In the genomic region with DNA sequence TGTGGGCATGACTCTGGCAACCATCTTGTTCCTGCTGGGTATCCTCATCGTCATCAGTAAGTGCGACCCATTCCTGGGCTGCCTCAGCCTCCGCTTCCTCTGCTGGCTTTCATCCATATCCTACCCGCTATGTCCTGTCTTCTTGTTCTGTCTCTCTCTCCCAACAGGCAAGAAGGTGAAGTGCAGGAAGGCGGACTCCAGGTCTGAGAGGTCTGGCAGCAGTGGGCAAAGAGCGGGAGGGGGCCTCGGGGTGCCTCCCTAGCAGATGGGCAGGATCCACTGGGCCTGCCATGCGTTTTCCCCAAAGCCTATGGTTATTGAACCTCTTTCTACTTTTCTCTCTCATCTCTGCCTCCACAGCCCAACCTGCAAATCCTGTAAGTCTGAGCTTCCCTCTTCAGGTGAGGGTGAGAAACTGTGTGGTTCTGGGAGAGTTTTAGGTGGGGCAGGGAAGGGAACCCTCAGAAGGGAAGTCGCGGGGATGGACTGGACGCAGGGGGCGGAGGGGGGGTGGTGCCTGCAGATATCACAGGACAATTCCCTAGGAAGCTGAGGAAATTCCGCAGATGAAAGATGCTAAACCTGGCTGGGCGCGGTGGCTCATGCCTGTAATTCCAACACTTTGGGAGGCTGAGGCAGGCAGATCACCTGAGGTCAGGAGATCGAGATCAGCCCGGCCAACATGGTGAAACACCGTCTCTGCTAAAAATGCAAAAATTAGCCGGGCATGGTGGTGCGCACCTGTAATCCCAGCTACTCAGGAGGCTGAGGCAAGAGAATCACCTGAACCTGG, we compare ENCODE assay signal across 27 cellular contexts. TPM values are rescaled to one million over a fixed set of nuclear protein-coding genes. Genes with fewer than 3 reads are reported as not detected.
DNase-seq lines count a peak whose midpoint lies in the region; ATAC-seq and TF ChIP-seq lines count a peak whose summit lies in the region.
"Had no signal": no experiment of that assay in that cellular context is flagged by ENCODE, and none has a peak within 500 bp of the region (broad histone marks: within the 10 kb centered on the region; RNA-seq: fewer than 3 reads in every experiment).

No MANE protein-coding gene starts in this region.

- H3K9me3 Mint-ChIP-seq in GM23338 = no peaks in the 10 kb centered on the region
- H3K9me3 Mint-ChIP-seq: activated T-cell treated with anti-CD3 and anti-CD28 coated beads, Interleukin-2, amount 50 U/mL, for 24 hours; CD4-positive, alpha-beta memory T cell; type B pancreatic cell had no signal

- H3K27me3 ChIP-seq in GM23338 (ENCODE audit: insufficient read depth) (no peaks in the 10 kb centered on the region), HUES64 (ENCODE audit: insufficient read depth, low read length) (peaks cover 19% of the 10 kb centered on the region; the same call in 1 of the 2 replicates), mesenchymal stem cell (ENCODE audit: control insufficient read depth in 1 of 2, insufficient read depth in 1 of 2, low read length in 2 of 2) (no peaks in the 10 kb centered on the region), right cardiac atrium (ENCODE audit: control insufficient read depth, insufficient read depth) (no peaks in the 10 kb centered on the region)

- no peaks in the 10 kb centered on the region for H3K9me2 ChIP-seq in GM23338 (ENCODE audit: insufficient read depth)

- H3K4me1 ChIP-seq in GM23338 (ENCODE audit: insufficient read depth) (peaks cover 26% of the 10 kb centered on the region), HUES64 (ENCODE audit: insufficient read depth, low read length) (peaks cover 26% of the 10 kb centered on the region), mesenchymal stem cell (ENCODE audit: control insufficient read depth, insufficient read depth, low read depth, low read length) (peaks cover 28% of the 10 kb centered on the region), right cardiac atrium (ENCODE audit: control insufficient read depth, insufficient read depth, low read length) (no peaks in the 10 kb centered on the region)
- H3K4me1 ChIP-seq: psoas muscle had no signal

- H3K79me1 ChIP-seq in mesenchymal stem cell (replicated peaks; ENCODE audit: low read length, poor library complexity, severe bottlenecking) = peaks cover 9% of the 10 kb centered on the region

- no peak overlapping the region for H4K8ac ChIP-seq in mesenchymal stem cell (ENCODE audit: low read length)

- no peak overlapping the region for H3K14ac ChIP-seq in mesenchymal stem cell (ENCODE audit: low read length in 2 of 2)

- H3K18ac ChIP-seq in mesenchymal stem cell (ENCODE audit: low read depth in 1 of 2, low read length in 2 of 2) = no peak overlapping the region

- TF ChIP-seq CTCF in GM23338 (conservative IDR thresholded peaks at IDR 0.05; ENCODE audit: low read depth in 2 of 2) = no peak; a peak in 1 of 4 replicates

- 0 out of 2 replicates have a peak overlapping the region, but pooled peaks have one; percentile 23 for H3K4me3 ChIP-seq in GM23338
- H3K4me3 ChIP-seq in HUES64 (ENCODE audit: low read length) = no peak overlapping the region
- H3K4me3 ChIP-seq in mesenchymal stem cell (ENCODE audit: insufficient read depth in 1 of 2, low read depth in 1 of 2, low read length in 2 of 2) = no peak overlapping the region
- H3K4me3 ChIP-seq in right cardiac atrium (ENCODE audit: low read length) = no peak overlapping the region
- H3K4me3 ChIP-seq: heart left ventricle, lung, psoas muscle had no signal

- H3K27me3 Mint-ChIP-seq in GM23338 (ENCODE audit: insufficient read depth, low read depth, poor library complexity) = peaks cover 14% of the 10 kb centered on the region
- H3K27me3 Mint-ChIP-seq: activated CD4-positive, alpha-beta T cell treated with anti-CD3 and anti-CD28 coated beads for 36 hours; activated T-cell treated with anti-CD3 and anti-CD28 coated beads, Interleukin-2, amount 50 U/mL, for 24 hours; CD4-positive, alpha-beta memory T cell had no signal

- no peak overlapping the region for H3K4me3 Mint-ChIP-seq in GM23338
- H3K4me3 Mint-ChIP-seq: activated CD4-positive, alpha-beta T cell treated with anti-CD3 and anti-CD28 coated beads for 36 hours; activated T-cell treated with anti-CD3 and anti-CD28 coated beads, Interleukin-2, amount 50 U/mL, for 24 hours had no signal

- WGBS in HUES64 = 82% methylated on average over 20 of the region's 20 CpGs
- WGBS in mesenchymal stem cell = 88% methylated on average over 19 of the region's 20 CpGs
- WGBS in right cardiac atrium = 82% methylated on average over 20 of the region's 20 CpGs

- ATAC-seq in GM23338 (peak; percentile 5; the same call in 2 of the 3 replicates), right cardiac atrium (no peak), HG03097 (IDR thresholded peaks at IDR 0.05; ENCODE audit: low FRiP score, unreplicated experiment) (no peak)
- ATAC-seq: activated CD4-positive, alpha-beta T cell treated with anti-CD3 and anti-CD28 coated beads for 36 hours; heart left ventricle; psoas muscle had no signal

- H3K9ac ChIP-seq in HUES64 (ENCODE audit: low read depth, low read length) = no peak overlapping the region
- no peak overlapping the region for H3K9ac ChIP-seq in mesenchymal stem cell (ENCODE audit: low read length)

- H2AFZ ChIP-seq in GM23338 = no peak overlapping the region
- no peak overlapping the region for H2AFZ ChIP-seq in mesenchymal stem cell (ENCODE audit: low read depth, low read length)

- peak; percentile 48 for DNase-seq in GM23338 (ENCODE audit: low spot score)
- DNase-seq in mesenchymal stem cell = no peak
- no peak for DNase-seq in right cardiac atrium
- no peak for DNase-seq in NCI-H345 treated with DMSO at 0.1 percent for 48 hours (lab: John Stamatoyannopoulos, UW; ENCODE audit: unreplicated experiment)
- DNase-seq: activated CD4-positive, alpha-beta T cell treated with anti-CD3 and anti-CD28 coated beads for 36 hours; activated CD8-positive, alpha-beta memory T cell treated with anti-CD3 and anti-CD28 coated beads for 24 hours; activated naive CD4-positive, alpha-beta T cell; activated T-cell treated with anti-CD3 and anti-CD28 coated beads, Interleukin-2, amount 50 U/mL, for 24 hours; amniotic stem cell; CD4-positive, alpha-beta memory T cell; effector CD8-positive, alpha-beta T cell; erythroblast; GDM1; heart left ventricle; NCI-H146; NCI-H526; psoas muscle; stimulated activated CD8-positive, alpha-beta memory T cell treated with anti-CD3 and anti-CD28 coated beads, Interleukin-4, amount 100 ng/mL, for 48 hours had no signal

- H3K27ac ChIP-seq in GM23338 (ENCODE audit: low read depth) (peak overlapping the region; percentile 17; the same call in 1 of the 2 replicates), HUES64 (ENCODE audit: low read depth, low read length) (peak overlapping the region; percentile 37; the same call in 1 of the 2 replicates), mesenchymal stem cell (ENCODE audit: low read length, poor library complexity, severe bottlenecking) (no peak overlapping the region), right cardiac atrium (ENCODE audit: low read length) (no peak overlapping the region)
- H3K27ac ChIP-seq: heart left ventricle, neutrophil, psoas muscle had no signal

- no peak overlapping the region for H2BK15ac ChIP-seq in mesenchymal stem cell (ENCODE audit: low read depth, poor library complexity, severe bottlenecking)

- H3K27ac Mint-ChIP-seq in GM23338 = peak overlapping the region; percentile 51; the same call in 1 of the 2 replicates
- H3K27ac Mint-ChIP-seq: activated CD4-positive, alpha-beta T cell treated with anti-CD3 and anti-CD28 coated beads for 36 hours; activated T-cell treated with anti-CD3 and anti-CD28 coated beads, Interleukin-2, amount 50 U/mL, for 24 hours; type B pancreatic cell had no signal

- peaks cover 16% of the 10 kb centered on the region for H3K79me2 ChIP-seq in GM23338 (replicated peaks; ENCODE audit: insufficient read depth)

- no peaks in the 10 kb centered on the region for H4K20me1 ChIP-seq in GM23338 (replicated peaks; ENCODE audit: insufficient read depth)

- H4K91ac ChIP-seq in mesenchymal stem cell (ENCODE audit: low read length) = peak overlapping the region; percentile 47

- H2AK5ac ChIP-seq in mesenchymal stem cell (ENCODE audit: low read length, severe bottlenecking) = peak overlapping the region; percentile 30

- no peak overlapping the region for H3K4ac ChIP-seq in mesenchymal stem cell (ENCODE audit: low read depth in 1 of 2, low read length in 2 of 2)

- no peak overlapping the region for H3K23ac ChIP-seq in mesenchymal stem cell (ENCODE audit: low read length in 2 of 2)

- H3K4me1 Mint-ChIP-seq in GM23338 = peaks cover 47% of the 10 kb centered on the region

- no peak overlapping the region for H2BK120ac ChIP-seq in mesenchymal stem cell (ENCODE audit: low read depth, low read length)

- H2BK12ac ChIP-seq in mesenchymal stem cell (ENCODE audit: low read length in 2 of 2) = no peak overlapping the region

- H2BK5ac ChIP-seq in mesenchymal stem cell (ENCODE audit: low read depth, low read length, poor library complexity, severe bottlenecking) = no peak overlapping the region

- H3K36me3 Mint-ChIP-seq in GM23338 (ENCODE audit: low read depth) = peaks cover 9% of the 10 kb centered on the region; the same call in 2 of the 3 replicates
- H3K36me3 Mint-ChIP-seq: type B pancreatic cell had no signal

- H3K36me3 ChIP-seq in GM23338 (ENCODE audit: insufficient read depth) (no peaks in the 10 kb centered on the region), HUES64 (ENCODE audit: insufficient read depth, low read length) (no peaks in the 10 kb centered on the region), mesenchymal stem cell (ENCODE audit: control insufficient read depth in 1 of 2, insufficient read depth in 2 of 2, low read depth in 1 of 2, low read length in 2 of 2) (peaks cover 0 to 2% of the 10 kb centered on the region in 2 experiments)
- H3K36me3 ChIP-seq: heart left ventricle, neutrophil had no signal

- H3K4me2 ChIP-seq in GM23338 (peak overlapping the region; percentile 70; the same call in 1 of the 2 replicates), mesenchymal stem cell (ENCODE audit: low read length, poor library complexity, severe bottlenecking) (no peak overlapping the region)

- peaks cover 17% of the 10 kb centered on the region; the same call in 1 of the 2 replicates for H3F3A ChIP-seq in GM23338 (replicated peaks; ENCODE audit: low read depth)

- intact Hi-C loops in right cardiac atrium (cut with DNase I) = loop anchor here in 1 of 4 donors (10.0 kb wide), 1 partner anchor 103 kb away; no protein-coding TSS in a partner anchor

- H3K9me3 ChIP-seq in HUES64 (ENCODE audit: insufficient read depth, low read depth, low read length) = no peaks in the 10 kb centered on the region
- H3K9me3 ChIP-seq in mesenchymal stem cell (ENCODE audit: control insufficient read depth, low read length) = no peaks in the 10 kb centered on the region
- no peaks in the 10 kb centered on the region for H3K9me3 ChIP-seq in right cardiac atrium (ENCODE audit: control insufficient read depth, low read length)
- H3K9me3 ChIP-seq: heart left ventricle, neutrophil, psoas muscle had no signal

RNA-seq across cellular contexts. Expression of a gene that starts 3.1 kb away (rescaled TPM):
- total RNA-seq in GM23338 (2014; rRNA removed; shearing (Covaris generic)) = 97.7 and 98.9 TPM in 2 replicates
- polyA plus RNA-seq in GM23338 (2016; fragmentation: Nextera tagmentation; extraction: Ambion mirVana) (222 and 233 TPM in 2 replicates), right cardiac atrium (31.8 TPM)
- 75.1 TPM for polyA plus RNA-seq in HUES64 (2013, experiment 1 of 2)
- 102 TPM for polyA plus RNA-seq in HUES64 (2013, experiment 2 of 2)
- polyA plus RNA-seq in mesenchymal stem cell (2013, experiment 1 of 2) = 248 TPM
- 237 TPM for polyA plus RNA-seq in mesenchymal stem cell (2013, experiment 2 of 2)
- 10 to 100 TPM; 22.5 to 46.3 (median 31.0) TPM for total RNA-seq in right cardiac atrium

RNA-seq across cellular contexts. Expression of a gene that starts 8.4 kb away (rescaled TPM):
- total RNA-seq in GM23338 (2014; rRNA removed; shearing (Covaris generic)) = 9.6 and 15.9 TPM in 2 replicates
- polyA plus RNA-seq in GM23338 (2016; fragmentation: Nextera tagmentation; extraction: Ambion mirVana) = 43.7 and 44.0 TPM in 2 replicates
- polyA plus RNA-seq in HUES64 (2013, experiment 1 of 2) = 11.0 TPM
- 14.4 TPM for polyA plus RNA-seq in HUES64 (2013, experiment 2 of 2)
- polyA plus RNA-seq in mesenchymal stem cell (2013, experiment 1 of 2) = 0.07 TPM
- polyA plus RNA-seq in mesenchymal stem cell (2013, experiment 2 of 2) = not detected
- total RNA-seq in right cardiac atrium = under 1 TPM in 1 of 4 donors, not detected in 3; 0.40 TPM
- 0.25 TPM for polyA plus RNA-seq in right cardiac atrium
- total RNA-seq: HT-29, lung, RPMI7951, SK-MEL-5 had no signal
- polyA plus RNA-seq: heart left ventricle had no signal

RNA-seq across cellular contexts. Expression of a gene that starts 12.8 kb away (rescaled TPM):
- 1.5 and 1.7 TPM in 2 replicates for total RNA-seq in GM23338 (2014; rRNA removed; shearing (Covaris generic))
- polyA plus RNA-seq in GM23338 (2016; fragmentation: Nextera tagmentation; extraction: Ambion mirVana) (26.8 and 31.3 TPM in 2 replicates), right cardiac atrium (289 TPM)
- 4.7 TPM for polyA plus RNA-seq in HUES64 (2013, experiment 1 of 2)
- 9.3 TPM for polyA plus RNA-seq in HUES64 (2013, experiment 2 of 2)
- polyA plus RNA-seq in mesenchymal stem cell (2013, experiment 1 of 2) = 0.33 TPM
- polyA plus RNA-seq in mesenchymal stem cell (2013, experiment 2 of 2) = 0.33 TPM
- total RNA-seq in right cardiac atrium = 100 to 1,000 TPM; 441 to 544 (median 499) TPM
- total RNA-seq: HT-29; RPMI7951; SK-MEL-5; T-helper 1 cell treated with Interleukin-12 subunit alpha and Interleukin-12 subunit beta and Interleukin-4 antibody, amounts not matched to agents 30 ng/mL and 1 ng/mL, for 36 hours had no signal

RNA-seq across cellular contexts. Expression of a gene that starts 16.6 kb away (rescaled TPM):
- 3.6 and 4.3 TPM in 2 replicates for total RNA-seq in GM23338 (2014; rRNA removed; shearing (Covaris generic))
- 2.3 and 3.4 TPM in 2 replicates for polyA plus RNA-seq in GM23338 (2016; fragmentation: Nextera tagmentation; extraction: Ambion mirVana)
- polyA plus RNA-seq in HUES64 (2013, experiment 1 of 2) = 1.4 TPM
- 3.4 TPM for polyA plus RNA-seq in HUES64 (2013, experiment 2 of 2)
- 0.15 TPM for polyA plus RNA-seq in mesenchymal stem cell (2013, experiment 1 of 2)
- 0.11 TPM for polyA plus RNA-seq in mesenchymal stem cell (2013, experiment 2 of 2)
- total RNA-seq in right cardiac atrium = 10 to 100 TPM; 25.0 to 40.9 (median 32.5) TPM
- 35.6 TPM for polyA plus RNA-seq in right cardiac atrium
- total RNA-seq: HT-29 had no signal
- polyA plus RNA-seq: CD4-positive, alpha-beta memory T cell had no signal

RNA-seq across cellular contexts. Expression of a gene that starts 35.8 kb away (rescaled TPM):
- total RNA-seq in GM23338 (2014; rRNA removed; shearing (Covaris generic)) = not detected in 2 replicates
- 0.81 and 0.89 TPM in 2 replicates for polyA plus RNA-seq in GM23338 (2016; fragmentation: Nextera tagmentation; extraction: Ambion mirVana)
- polyA plus RNA-seq in HUES64 (2013, experiment 1 of 2) = not detected
- not detected for polyA plus RNA-seq in HUES64 (2013, experiment 2 of 2)
- polyA plus RNA-seq in mesenchymal stem cell (2013, experiment 1 of 2) = not detected
- polyA plus RNA-seq in mesenchymal stem cell (2013, experiment 2 of 2) = not detected
- 1 to 10 TPM; 2.2 to 5.7 (median 4.3) TPM for total RNA-seq in right cardiac atrium
- polyA plus RNA-seq in right cardiac atrium = 5.2 TPM
- total RNA-seq: activated CD4-positive, alpha-beta T cell treated with anti-CD3 and anti-CD28 coated beads for 36 hours; CD4-positive, alpha-beta memory T cell; psoas muscle; SK-MEL-5; T-helper 1 cell treated with Interleukin-12 subunit alpha and Interleukin-12 subunit beta and Interleukin-4 antibody, amounts not matched to agents 30 ng/mL and 1 ng/mL, for 36 hours had no signal
- polyA plus RNA-seq: CD4-positive, alpha-beta memory T cell had no signal

Comparison
In these comparisons a context has a peak if more than half of its experiments do, and no peak if none do; other contexts are left out.
1. H3K27ac ChIP-seq: peak in GM23338 (single experiment) and HUES64 (single experiment); none in mesenchymal stem cell (single experiment) and right cardiac atrium (single experiment).
2. RNA of a gene that starts 12.8 kb away (total RNA-seq): 441 to 544 TPM in right cardiac atrium; 1.5 to 1.7 TPM in GM23338; every median in the first group is over 100 times any median in the second.